ENCODE assay signal across 8 cellular contexts in the genomic region with DNA sequence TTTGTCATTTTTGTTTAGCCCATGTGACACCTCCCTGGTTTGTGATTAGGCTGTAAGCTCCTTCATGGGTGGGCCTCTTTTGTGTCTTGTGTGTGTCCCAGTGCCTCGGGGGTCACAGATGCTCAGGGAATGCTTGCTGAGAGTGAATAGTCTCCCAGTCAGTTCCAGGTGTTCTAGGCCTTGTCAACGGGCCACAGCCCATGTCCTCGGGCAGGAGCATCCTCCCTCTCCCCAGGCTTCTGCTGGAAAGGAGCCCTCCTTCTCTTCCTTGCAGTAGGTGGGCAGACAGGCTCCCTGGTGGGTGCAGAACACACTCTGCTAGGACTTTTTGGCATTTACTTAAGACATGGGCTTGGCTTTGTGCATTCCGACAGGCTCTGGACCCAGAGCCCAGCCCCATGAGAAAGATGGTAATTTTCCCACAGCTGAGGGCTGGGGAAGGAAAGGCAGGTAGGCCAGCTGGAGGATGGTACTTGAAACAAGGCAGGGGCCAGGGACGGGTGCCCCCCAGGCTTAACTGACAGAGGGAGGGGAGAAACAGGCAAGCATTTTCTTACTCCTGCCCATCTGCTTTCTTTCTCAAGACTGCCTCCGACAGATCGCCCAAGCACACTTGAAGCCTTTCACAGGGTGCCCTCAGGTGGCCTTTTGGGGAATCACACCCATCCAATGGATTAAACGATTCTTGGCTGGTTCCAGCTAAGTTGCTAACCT. TPM values are rescaled to one million over a fixed set of nuclear protein-coding genes. Genes with fewer than 3 reads are reported as not detected.
A peak's percentile ranks its signal among the peaks of the same experiment; 100 is the strongest.
DNase-seq lines count a peak whose midpoint lies in the region; ATAC-seq, FAIRE-seq and TF ChIP-seq lines count a peak whose summit lies in the region.

No MANE protein-coding gene starts in this region.

- H3K4me1 Mint-ChIP-seq in endothelial cell (ENCODE audit: unreplicated experiment), result peaks cover 22% of the 10 kb centered on the region

- peaks cover 3% of the 10 kb centered on the region for H3K36me3 Mint-ChIP-seq in endothelial cell (ENCODE audit: low read depth, unreplicated experiment)

- no peak overlapping the region for H3K4me3 Mint-ChIP-seq in endothelial cell (ENCODE audit: unreplicated experiment)

- peak; percentile 87 for TF ChIP-seq CTCF in endothelial cell (IDR thresholded peaks at IDR 0.05; ENCODE audit: unreplicated experiment)

- H3K27ac Mint-ChIP-seq in endothelial cell (ENCODE audit: unreplicated experiment), result peak overlapping the region; percentile 36

- H3K27me3 Mint-ChIP-seq in endothelial cell (ENCODE audit: unreplicated experiment), result peaks cover 5% of the 10 kb centered on the region

- FAIRE-seq in HTR-8/SVneo (lab: Jason Lieb, UNC), result no peak

- no peaks in the 10 kb centered on the region for H3K9me3 Mint-ChIP-seq in endothelial cell (ENCODE audit: unreplicated experiment)

- DNase-seq in COR-L47 (lab: John Stamatoyannopoulos, UW) (peak; percentile 76), HTR-8/SVneo (ENCODE audit: insufficient read length, low spot score) (peak; percentile 71), NOMO-1 treated with dmso at 0.1 percent for 144 hours (lab: John Stamatoyannopoulos, UW; ENCODE audit: unreplicated experiment) (peak; percentile 54), endothelial cell (ENCODE audit: low spot score) (peak; percentile 80), mucosa of gallbladder (ENCODE audit: low spot score) (peak; percentile 87)
- DNase-seq in activated CD8-positive, alpha-beta memory T cell treated with anti-CD3 and anti-CD28 coated beads for 4 hours (ENCODE audit: low read depth in 2 of 2), result peak; percentile 53 to 54
- DNase-seq in stimulated activated CD8-positive, alpha-beta memory T cell treated with anti-CD3 and anti-CD28 coated beads, Interleukin-4, amount 100 ng/mL, for 4 hours (ENCODE audit: low read depth in 2 of 2, low spot score in 1 of 2), result peak; percentile 49 to 59

- ATAC-seq in HG03457 (IDR thresholded peaks at IDR 0.05; ENCODE audit: unreplicated experiment), result no peak

RNA-seq across cellular contexts. Expression of a gene that starts 7.1 kb away (rescaled TPM):
- total RNA-seq in endothelial cell (ENCODE audit: unreplicated experiment) (3.6 TPM), mucosa of gallbladder (20.6 TPM)

RNA-seq across cellular contexts. Expression of a gene that starts 31.6 kb away (rescaled TPM):
- 14.0 TPM for total RNA-seq in endothelial cell (ENCODE audit: unreplicated experiment)
- total RNA-seq in mucosa of gallbladder, result 6.4 TPM
